26 cellular contexts compared by ENCODE assay signal in genomic region chr11:109378049-109378448, GRCh38. TPM values are rescaled to one million over a fixed set of nuclear protein-coding genes. Genes with fewer than 3 reads are reported as not detected.
"Had no signal": no experiment of that assay in that cellular context is flagged by ENCODE, and none has a peak within 500 bp of the region (broad histone marks: within the 10 kb centered on the region; RNA-seq: fewer than 3 reads in every experiment).

No MANE protein-coding gene starts in this region.

- H3K4me1 Mint-ChIP-seq: immature natural killer cell; naive thymus-derived CD8-positive, alpha-beta T cell; stimulated activated naive B cell treated with anti-CD40 and anti-IgM and Interleukin-4, amounts not matched to agents 10 μg/mL and 1 μg/mL and 100 μg/mL, for 72 hours had no signal

- H3K36me3 Mint-ChIP-seq: immature natural killer cell; naive thymus-derived CD8-positive, alpha-beta T cell; stimulated activated naive B cell treated with anti-CD40 and anti-IgM and Interleukin-4, amounts not matched to agents 10 μg/mL and 1 μg/mL and 100 μg/mL, for 72 hours had no signal

- H3K27me3 Mint-ChIP-seq: stimulated activated naive B cell treated with anti-CD40 and anti-IgM and Interleukin-4, amounts not matched to agents 10 μg/mL and 1 μg/mL and 100 μg/mL, for 72 hours; stimulated activated naive CD8-positive, alpha-beta T cell treated with anti-CD3 and anti-CD28 coated beads, Interleukin-15, Interleukin-2, amounts not matched to agents 100 ng/mL and 50 ng/mL, for 24 hours had no signal

- H3K27ac Mint-ChIP-seq: immature natural killer cell; naive thymus-derived CD8-positive, alpha-beta T cell; stimulated activated naive B cell treated with anti-CD40 and anti-IgM and Interleukin-4, amounts not matched to agents 10 μg/mL and 1 μg/mL and 100 μg/mL, for 72 hours; stimulated activated naive CD8-positive, alpha-beta T cell treated with anti-CD3 and anti-CD28 coated beads, Interleukin-15, Interleukin-2, amounts not matched to agents 100 ng/mL and 50 ng/mL, for 24 hours had no signal

- H3K4me3 Mint-ChIP-seq: immature natural killer cell; naive thymus-derived CD8-positive, alpha-beta T cell; stimulated activated naive B cell treated with anti-CD40 and anti-IgM and Interleukin-4, amounts not matched to agents 10 μg/mL and 1 μg/mL and 100 μg/mL, for 72 hours; stimulated activated naive CD8-positive, alpha-beta T cell treated with anti-CD3 and anti-CD28 coated beads, Interleukin-15, Interleukin-2, amounts not matched to agents 100 ng/mL and 50 ng/mL, for 24 hours had no signal

- H3K9me3 Mint-ChIP-seq: stimulated activated naive CD8-positive, alpha-beta T cell treated with anti-CD3 and anti-CD28 coated beads, Interleukin-15, Interleukin-2, amounts not matched to agents 100 ng/mL and 50 ng/mL, for 24 hours had no signal

- ATAC-seq: esophagus mucosa; left colon; naive thymus-derived CD8-positive, alpha-beta T cell; psoas muscle; stimulated activated naive B cell treated with anti-CD40 and anti-IgM and Interleukin-4, amounts not matched to agents 10 μg/mL and 1 μg/mL and 100 μg/mL, for 72 hours had no signal

- DNase-seq: dorsolateral prefrontal cortex; effector CD4-positive, alpha-beta T cell; foreskin melanocyte; hypothalamus; immature natural killer cell; islet precursor cell; kidney glomerular epithelial cell; left colon; mesendoderm; midbrain; naive thymus-derived CD8-positive, alpha-beta T cell; occipital lobe; ovary; posterior cingulate gyrus; psoas muscle; small intestine; stimulated activated CD4-positive, alpha-beta T cell treated with anti-CD3 and anti-CD28 coated beads, Interleukin-15, amount 100 ng/mL, for 24 hours; stimulated activated CD4-positive, alpha-beta T cell treated with anti-CD3 and anti-CD28 coated beads, Interleukin-2, amount 100 ng/mL, for 48 hours; stimulated activated naive B cell treated with anti-CD40 and anti-IgM and Interleukin-4, amounts not matched to agents 10 μg/mL and 1 μg/mL and 100 μg/mL, for 72 hours; upper lobe of left lung had no signal

RNA-seq across cellular contexts. Expression of gene C11orf87, which starts 43.9 kb away (rescaled TPM):
- total RNA-seq: left colon; lung microvascular endothelial cell; mucosa of gallbladder; naive thymus-derived CD8-positive, alpha-beta T cell; psoas muscle; renal cortical epithelial cell; thoracic aorta had no signal
